Comparison of ENCODE assay signal across 16 cellular contexts in genomic region chr2:173124441-173124840, GRCh38. TPM values are rescaled to one million over a fixed set of nuclear protein-coding genes. Genes with fewer than 3 reads are reported as not detected.
DNase-seq lines count a peak whose midpoint lies in the region; ATAC-seq, FAIRE-seq and TF ChIP-seq lines count a peak whose summit lies in the region.
"Had no signal": no experiment of that assay in that cellular context is flagged by ENCODE, and none has a peak within 500 bp of the region (broad histone marks: within the 10 kb centered on the region; RNA-seq: fewer than 3 reads in every experiment).

No MANE protein-coding gene starts in this region.

- H2BK20ac ChIP-seq in H1 (ENCODE audit: low read length), result no peak overlapping the region

- peaks cover 0 to 13% (median 0%) of the 10 kb centered on the region in 5 donors for H3K36me3 Mint-ChIP-seq in naive thymus-derived CD4-positive, alpha-beta T cell
- H3K36me3 Mint-ChIP-seq: activated naive CD4-positive, alpha-beta T cell treated with anti-CD3 and anti-CD28 coated beads, Interleukin-2, amount 50 U/mL, for 24 hours; stimulated activated effector memory CD8-positive, alpha-beta T cell treated with anti-CD3 and anti-CD28 coated beads, Interleukin-12 subunit alpha, Interleukin-12 subunit beta, amount 100 ng/mL, for 72 hours had no signal

- peaks cover 0 to 6% (median 0%) of the 10 kb centered on the region in 7 donors for H3K4me1 Mint-ChIP-seq in naive thymus-derived CD4-positive, alpha-beta T cell
- H3K4me1 Mint-ChIP-seq: activated naive CD4-positive, alpha-beta T cell treated with anti-CD3 and anti-CD28 coated beads, Interleukin-2, amount 50 U/mL, for 24 hours had no signal

- H3K23me2 ChIP-seq in H1 (ENCODE audit: low read depth, low read length), result no peaks in the 10 kb centered on the region

- no peak overlapping the region for H4K5ac ChIP-seq in H1 (ENCODE audit: insufficient read length, low read depth, low read length)

- no peak overlapping the region for H2BK15ac ChIP-seq in H1 (ENCODE audit: low read length)

- H3K18ac ChIP-seq in H1 (ENCODE audit: extremely low read depth, low read length), result no peak overlapping the region

- peaks cover 0 to 2% (median 0%) of the 10 kb centered on the region in 11 donors for H3K9me3 Mint-ChIP-seq in naive thymus-derived CD4-positive, alpha-beta T cell
- H3K9me3 Mint-ChIP-seq: activated naive CD4-positive, alpha-beta T cell treated with anti-CD3 and anti-CD28 coated beads, Interleukin-2, amount 50 U/mL, for 24 hours; memory B cell; stimulated activated effector memory CD8-positive, alpha-beta T cell treated with anti-CD3 and anti-CD28 coated beads, Interleukin-12 subunit alpha, Interleukin-12 subunit beta, amount 100 ng/mL, for 72 hours had no signal

- WGBS in H1 (ENCODE audit: extremely low coverage in 1 of 2, insufficient coverage in 1 of 2, insufficient read length in 1 of 2, insufficient replicate concordance in 2 of 2, low coverage in 1 of 2, low lambda C conversion rate in 2 of 2, missing lambda C conversion rate in 1 of 2), 2 experiments, result 74% methylated on average over 3 of the region's 3 CpGs; no CpG with 5 or more reads in 1 of the 2 experiments

- DNase-seq in COLO668 (lab: John Stamatoyannopoulos, UW; ENCODE audit: unreplicated experiment), result peak; percentile 16
- peak; percentile 12 for DNase-seq in KBM-7
- DNase-seq in H1 (ENCODE audit: low read depth in 1 of 2, low spot score in 2 of 2), result no peak
- peak; percentile 56 for DNase-seq in kidney tubule cell (ENCODE audit: low spot score)
- DNase-seq in NOMO-1 treated with dmso at 0.1 percent for 144 hours (lab: John Stamatoyannopoulos, UW; ENCODE audit: unreplicated experiment), result no peak
- no peak for DNase-seq in naive thymus-derived CD4-positive, alpha-beta T cell
- DNase-seq in iPS-NIHi11 (ENCODE audit: low spot score), result no peak
- DNase-seq in caudate nucleus (lab: John Stamatoyannopoulos, UW), result no peak
- DNase-seq: head of caudate nucleus, NCI-H1694 treated with DMSO at 0.1 percent for 48 hours, ovary, T-helper 2 cell had no signal

- H3K27ac Mint-ChIP-seq in naive thymus-derived CD4-positive, alpha-beta T cell, result no peak overlapping the region
- H3K27ac Mint-ChIP-seq: activated naive CD4-positive, alpha-beta T cell treated with anti-CD3 and anti-CD28 coated beads, Interleukin-2, amount 50 U/mL, for 24 hours; memory B cell; stimulated activated effector memory CD8-positive, alpha-beta T cell treated with anti-CD3 and anti-CD28 coated beads, Interleukin-12 subunit alpha, Interleukin-12 subunit beta, amount 100 ng/mL, for 72 hours had no signal

- no peak overlapping the region for H3K27ac ChIP-seq in H1 (ENCODE audit: low read depth, low read length)
- no peak overlapping the region for H3K27ac ChIP-seq in naive thymus-derived CD4-positive, alpha-beta T cell (ENCODE audit: low read depth, low read length)
- H3K27ac ChIP-seq in caudate nucleus (ENCODE audit: low read depth, low read length), result no peak overlapping the region
- H3K27ac ChIP-seq: coronary artery, ovary had no signal

- no peak overlapping the region for H3K4me2 ChIP-seq in H1 (ENCODE audit: insufficient read depth in 1 of 2, low read depth in 2 of 2, low read length in 2 of 2)

- ATAC-seq in naive thymus-derived CD4-positive, alpha-beta T cell, result no peak
- ATAC-seq: stimulated activated effector memory CD8-positive, alpha-beta T cell treated with anti-CD3 and anti-CD28 coated beads, Interleukin-12 subunit alpha, Interleukin-12 subunit beta, amount 100 ng/mL, for 72 hours had no signal

- no peak overlapping the region for H3K9ac ChIP-seq in H1 (replicated peaks in 1 of 4; ENCODE audit: extremely low read depth in 1 of 4, low read depth in 3 of 4, low read length in 3 of 4)

- H2BK120ac ChIP-seq in H1 (replicated peaks; ENCODE audit: low read depth, low read length), result no peak overlapping the region

- no peak overlapping the region for H4K8ac ChIP-seq in H1 (ENCODE audit: extremely low read depth, insufficient read depth, low read length)

- no peaks in the 10 kb centered on the region for H3K4me1 ChIP-seq in H1 (replicated peaks in 1 of 4; ENCODE audit: control insufficient read depth in 3 of 4, insufficient read depth in 4 of 4, low read length in 3 of 4)
- no peaks in the 10 kb centered on the region for H3K4me1 ChIP-seq in naive thymus-derived CD4-positive, alpha-beta T cell (ENCODE audit: control insufficient read depth in 2 of 2, insufficient read depth in 2 of 2, low read length in 2 of 2)

- H3K4me3 ChIP-seq in H1 (ENCODE audit: extremely low read depth in 1 of 4, insufficient read depth in 2 of 4, low read depth in 3 of 4, low read length in 4 of 4), result no peak overlapping the region
- H3K4me3 ChIP-seq in naive thymus-derived CD4-positive, alpha-beta T cell (ENCODE audit: low read length), result no peak overlapping the region
- H3K4me3 ChIP-seq: coronary artery, ovary had no signal

- no peak overlapping the region for H3K14ac ChIP-seq in H1 (ENCODE audit: insufficient read length)

- no peak overlapping the region for H3K23ac ChIP-seq in H1 (ENCODE audit: insufficient read length)

- H2BK12ac ChIP-seq in H1 (ENCODE audit: low read depth, low read length), result no peak overlapping the region

- H2AK5ac ChIP-seq in H1 (ENCODE audit: low read depth, low read length), result no peak overlapping the region

- H3K56ac ChIP-seq in H1 (replicated peaks; ENCODE audit: insufficient read length, low read depth, low read length), result no peak overlapping the region

- no peaks in the 10 kb centered on the region for H3K79me2 ChIP-seq in H1 (ENCODE audit: control insufficient read depth in 1 of 2, insufficient read depth in 2 of 2, low read length in 2 of 2)

- no peak overlapping the region for H3K4me3 Mint-ChIP-seq in naive thymus-derived CD4-positive, alpha-beta T cell
- H3K4me3 Mint-ChIP-seq: activated naive CD4-positive, alpha-beta T cell treated with anti-CD3 and anti-CD28 coated beads, Interleukin-2, amount 50 U/mL, for 24 hours; memory B cell; stimulated activated effector memory CD8-positive, alpha-beta T cell treated with anti-CD3 and anti-CD28 coated beads, Interleukin-12 subunit alpha, Interleukin-12 subunit beta, amount 100 ng/mL, for 72 hours had no signal

- no peaks in the 10 kb centered on the region for H4K20me1 ChIP-seq in H1 (replicated peaks in 1 of 2; ENCODE audit: control insufficient read depth in 1 of 2, insufficient read depth in 2 of 2, low read length in 2 of 2)

- no peak for TF ChIP-seq RAD21 in H1 (IDR thresholded peaks at IDR 0.05 in 1 of 2, conservative IDR thresholded peaks at IDR 0.05 in 1 of 2; ENCODE audit: low read depth in 2 of 2, low read length in 2 of 2)

- TF ChIP-seq POLR2A in H1 (IDR thresholded peaks at IDR 0.05; ENCODE audit: control extremely low read depth in 1 of 2, low read depth in 2 of 2, low read length in 2 of 2), result no peak

- no peaks in the 10 kb centered on the region for H3K9me3 ChIP-seq in H1 (ENCODE audit: insufficient read depth in 2 of 2, low read depth in 1 of 2, low read length in 1 of 2)
- H3K9me3 ChIP-seq in naive thymus-derived CD4-positive, alpha-beta T cell (ENCODE audit: control insufficient read depth in 2 of 3, low read length in 3 of 3), result no peaks in the 10 kb centered on the region
- H3K9me3 ChIP-seq: ovary had no signal

- TF ChIP-seq EP300 in H1 (IDR thresholded peaks at IDR 0.05; ENCODE audit: borderline replicate concordance in 1 of 2, low read depth in 2 of 2, low read length in 2 of 2), result no peak

- in situ Hi-C loops in KBM-7 (cut with MboI; ENCODE audit: low pct_unique_long_range_greater_than_20kb, low sequenced_read_pairs), result no loop called here

- FAIRE-seq in H1 (lab: Jason Lieb, UNC), result no peak

- TF ChIP-seq CTCF in H1 (IDR thresholded peaks at IDR 0.05; ENCODE audit: control extremely low read depth in 1 of 3, insufficient read depth in 1 of 3, low read depth in 1 of 3, low read length in 3 of 3), result no peak

- no peak overlapping the region for H3K4ac ChIP-seq in H1 (replicated peaks; ENCODE audit: insufficient read length, low read depth, low read length)

- H2AFZ ChIP-seq in H1 (ENCODE audit: low read length), result no peak overlapping the region

- peaks cover 7 to 15% (median 11%) of the 10 kb centered on the region in 5 donors for H3K27me3 Mint-ChIP-seq in naive thymus-derived CD4-positive, alpha-beta T cell
- H3K27me3 Mint-ChIP-seq: memory B cell had no signal

- CTCF ChIA-PET in H1 (lab: Charles Lee; ENCODE audit: partially characterized antibody), result interaction anchor here (0.5 to 1.5 kb wide), 6 partner anchors 10 to 93 kb away, joined by 3 to 9 read pairs (median 4); no protein-coding TSS in a partner anchor
- CTCF ChIA-PET in naive thymus-derived CD4-positive, alpha-beta T cell (lab: Charles Lee), result interaction anchor here (0.6 kb wide), 1 partner anchor 1809 kb away, joined by 5 read pairs; no protein-coding TSS in a partner anchor

- no peak overlapping the region for H4K91ac ChIP-seq in H1 (replicated peaks; ENCODE audit: insufficient read length, low read length)

- no peaks in the 10 kb centered on the region for H3K36me3 ChIP-seq in H1 (ENCODE audit: control insufficient read depth in 2 of 4, insufficient read depth in 4 of 4, low read length in 3 of 4)
- no peaks in the 10 kb centered on the region for H3K36me3 ChIP-seq in naive thymus-derived CD4-positive, alpha-beta T cell (ENCODE audit: control insufficient read depth in 2 of 3, insufficient read depth in 3 of 3, low read length in 3 of 3)
- H3K36me3 ChIP-seq: ovary had no signal

- H3K27me3 ChIP-seq in H1 (replicated peaks in 1 of 4; ENCODE audit: control insufficient read depth in 3 of 4, extremely low read depth in 1 of 4, insufficient read depth in 3 of 4, low read length in 3 of 4), result no peaks in the 10 kb centered on the region
- no peaks in the 10 kb centered on the region for H3K27me3 ChIP-seq in naive thymus-derived CD4-positive, alpha-beta T cell (ENCODE audit: control insufficient read depth in 2 of 2, insufficient read depth in 2 of 2, low read length in 2 of 2)
- H3K27me3 ChIP-seq: ovary had no signal

- POLR2A ChIA-PET in H1 (lab: Charles Lee; ENCODE audit: partially characterized antibody), result interaction anchor here (1.0 kb wide), 1 partner anchor 9 kb away, joined by 3 read pairs; no protein-coding TSS in a partner anchor
- POLR2A ChIA-PET in naive thymus-derived CD4-positive, alpha-beta T cell (lab: Charles Lee), result no interaction called here

- 0 out of 2 replicates have a peak overlapping the region, but pooled peaks have one; percentile 2 for H2BK5ac ChIP-seq in H1 (ENCODE audit: low read depth, low read length)

- H3K79me1 ChIP-seq in H1 (ENCODE audit: low read depth, low read length), result no peaks in the 10 kb centered on the region

- intact Hi-C loops in naive thymus-derived CD4-positive, alpha-beta T cell (cut with micrococcal nuclease), result no loop called here

RNA-seq across cellular contexts. Expression of gene MAP3K20, which starts 48.8 kb away (rescaled TPM):
- total RNA-seq in H1 (2021; fragmentation: NEBNext Ultra II Directional; extraction: Animal tissue kit (Norgen Biotek cat#: 25700)), result 8.5 and 11.1 TPM in 2 replicates
- 2.4 and 3.1 TPM in 2 replicates for polyA plus RNA-seq in H1 (2011; rRNA removed)
- polyA plus RNA-seq in H1 (2011; cell fraction: cytosol; rRNA removed), result 3.7 TPM
- 3.2 TPM for polyA plus RNA-seq in H1 (2011; cell fraction: nucleus; rRNA removed)
- 4.6 to 6.9 TPM (median 5.7 TPM) in 4 replicates for polyA plus RNA-seq in H1 (2012, experiment 1 of 2)
- 0.60 TPM for polyA plus RNA-seq in H1 (2012, experiment 2 of 2)
- 11.8 TPM for polyA plus RNA-seq in H1 (2013, experiment 1 of 2)
- polyA plus RNA-seq in H1 (2013, experiment 2 of 2), result 10.6 TPM
- 9.3 and 16.4 TPM in 2 replicates for polyA minus RNA-seq in H1 (2011; rRNA and poly(A)+ RNA removed)
- 7.3 TPM for polyA minus RNA-seq in H1 (2011; cell fraction: cytosol; rRNA and poly(A)+ RNA removed)
- 11.6 TPM for polyA minus RNA-seq in H1 (2011; cell fraction: nucleus; rRNA and poly(A)+ RNA removed)
- total RNA-seq in naive thymus-derived CD4-positive, alpha-beta T cell, result 10 to 100 TPM in 2 of 5 experiments, 1 to 10 TPM in 1, under 1 TPM in 2; 0.30 to 17.0 (median 2.6) TPM
- polyA plus RNA-seq in naive thymus-derived CD4-positive, alpha-beta T cell, result under 1 TPM in 1 of 2 donors, not detected in 1; 0.18 TPM

Comparison
In these comparisons a context has a peak if more than half of its experiments do, and no peak if none do; other contexts are left out.
1. DNase-seq: peak in COLO668 (single experiment), KBM-7 (single experiment) and kidney tubule cell (single experiment); none in H1 (0 of 2), NOMO-1 treated with dmso at 0.1 percent for 144 hours (single experiment), naive thymus-derived CD4-positive, alpha-beta T cell (0 of 9), iPS-NIHi11 (single experiment) and caudate nucleus (0 of 61).